In the genomic region with DNA sequence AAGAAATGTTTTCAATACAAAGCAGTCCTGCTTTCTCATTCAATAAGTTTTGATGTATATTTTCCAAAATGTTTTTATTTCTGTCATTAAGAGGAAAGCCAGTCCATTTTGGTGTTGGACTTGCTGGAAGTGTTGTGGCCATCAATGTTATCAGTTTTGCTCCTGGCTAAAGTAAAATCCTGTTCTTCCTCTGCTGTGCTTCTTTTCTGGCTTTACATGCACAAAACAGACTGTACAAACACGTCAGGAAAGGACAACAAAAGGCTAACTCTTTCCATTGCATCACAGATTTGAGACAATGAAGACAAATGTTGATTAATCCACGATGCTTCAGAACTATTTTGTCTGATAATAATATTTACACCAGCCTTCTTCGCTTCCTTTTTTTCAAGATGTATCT, we compare ENCODE assay signal across 18 cellular contexts.
A peak's percentile ranks its signal among the peaks of the same experiment; 100 is the strongest.
DNase-seq lines count a peak whose midpoint lies in the region; ATAC-seq and TF ChIP-seq lines count a peak whose summit lies in the region.
"Had no signal": no experiment of that assay in that cellular context is flagged by ENCODE, and none has a peak within 500 bp of the region (broad histone marks: within the 10 kb centered on the region; RNA-seq: fewer than 3 reads in every experiment).

No MANE protein-coding gene starts in this region.

- TF ChIP-seq EP300 in SK-N-SH (IDR thresholded peaks at IDR 0.05; ENCODE audit: borderline replicate concordance in 1 of 2, low read depth in 1 of 2, low read length in 1 of 2): peak in 1 of 2 experiments; percentile 98; a peak in 2 of 4 replicates

- H4K91ac ChIP-seq in mesenchymal stem cell (ENCODE audit: low read length): no peak overlapping the region

- no peak overlapping the region for H3K4me3 ChIP-seq in SK-N-SH (ENCODE audit: low read depth in 2 of 2, low read length in 1 of 2)
- no peak overlapping the region for H3K4me3 ChIP-seq in fibroblast of mammary gland (ENCODE audit: control insufficient read depth, low read depth, low read length)
- H3K4me3 ChIP-seq in mesenchymal stem cell (ENCODE audit: insufficient read depth in 1 of 2, low read depth in 1 of 2, low read length in 2 of 2): no peak overlapping the region
- no peak overlapping the region for H3K4me3 ChIP-seq in uterus
- H3K4me3 ChIP-seq: esophagus squamous epithelium, testis had no signal

- no peak overlapping the region for H3K4ac ChIP-seq in mesenchymal stem cell (ENCODE audit: low read depth in 1 of 2, low read length in 2 of 2)

- TF ChIP-seq CTCF in SK-N-SH (IDR thresholded peaks at IDR 0.05) (no peak), fibroblast of mammary gland (conservative IDR thresholded peaks at IDR 0.05; ENCODE audit: control insufficient read depth, insufficient read depth, low read depth, low read length) (no peak), uterus (IDR thresholded peaks at IDR 0.05) (no peak)

- ATAC-seq in GM18858 (IDR thresholded peaks at IDR 0.05; ENCODE audit: unreplicated experiment) (no peak), GM18907 (IDR thresholded peaks at IDR 0.05; ENCODE audit: unreplicated experiment) (no peak)
- ATAC-seq: stimulated activated effector memory CD8-positive, alpha-beta T cell treated with anti-CD3 and anti-CD28 coated beads, Interleukin-12 subunit alpha, Interleukin-12 subunit beta, amount 100 ng/mL, for 72 hours had no signal

- H3K9me3 ChIP-seq in SK-N-SH (no peaks in the 10 kb centered on the region), mesenchymal stem cell (ENCODE audit: control insufficient read depth, low read length) (no peaks in the 10 kb centered on the region), uterus (no peaks in the 10 kb centered on the region)
- H3K9me3 ChIP-seq: esophagus squamous epithelium, testis had no signal

- H3F3A ChIP-seq in SK-N-SH (replicated peaks; ENCODE audit: insufficient read depth): no peaks in the 10 kb centered on the region

- POLR2A ChIA-PET in SK-N-SH (lab: Yijun Ruan, JAX): interaction anchor here (1.4 to 2.7 kb wide), 3 partner anchors 11 to 1413 kb away, joined by 3 to 7 read pairs (median 4); no protein-coding TSS in a partner anchor

- no peaks in the 10 kb centered on the region for H3K79me2 ChIP-seq in SK-N-SH (ENCODE audit: insufficient read depth)

- H2BK120ac ChIP-seq in mesenchymal stem cell (ENCODE audit: low read depth, low read length): no peak overlapping the region

- 0 out of 2 replicates have a peak, but pooled peaks cover 4% of the 10 kb centered on the region for H3K9me2 ChIP-seq in SK-N-SH

- H3K4me2 ChIP-seq in SK-N-SH (no peak overlapping the region), mesenchymal stem cell (ENCODE audit: low read length, poor library complexity, severe bottlenecking) (no peak overlapping the region)

- intact Hi-C loops in uterus (cut with DNase I; ENCODE audit: low total_unique reads): no loop called here

- H3K79me1 ChIP-seq in mesenchymal stem cell (replicated peaks; ENCODE audit: low read length, poor library complexity, severe bottlenecking): no peaks in the 10 kb centered on the region

- DNase-seq in SK-N-SH: peak; percentile 41
- peak; percentile 34 for DNase-seq in fibroblast of mammary gland (ENCODE audit: low read depth)
- peak; percentile 45 for DNase-seq in mesenchymal stem cell
- no peak for DNase-seq in uterus
- no peak for DNase-seq in NCI-H2171 (lab: John Stamatoyannopoulos, UW)
- DNase-seq: activated CD4-positive, alpha-beta T cell treated with anti-CD3 and anti-CD28 coated beads, Interleukin-2, amount 10 ng/mL, durations not matched to agents 24 days and 14 days; activated effector memory CD4-positive, alpha-beta T cell treated with anti-CD3 and anti-CD28 coated beads, Interleukin-2, amount 50 U/mL, for 16 hours; DND-41; effector CD4-positive, alpha-beta T cell; esophagus squamous epithelium; NCI-H187; NCI-H446; RPMI8226; stimulated activated CD4-positive, alpha-beta T cell treated with anti-CD3 and anti-CD28 coated beads, Interleukin-15, amount 100 ng/mL, for 24 hours; testis had no signal

- peak overlapping the region in 1 of 2 experiments; percentile 54 for H2BK12ac ChIP-seq in mesenchymal stem cell (ENCODE audit: low read length in 2 of 2)

- H3K18ac ChIP-seq in mesenchymal stem cell (ENCODE audit: low read depth in 1 of 2, low read length in 2 of 2): no peak overlapping the region

- CTCF ChIA-PET in SK-N-SH (lab: Yijun Ruan, JAX): interaction anchor here (1.0 to 2.3 kb wide), 6 partner anchors 11 to 1406 kb away, joined by 3 to 8 read pairs (median 6); no protein-coding TSS in a partner anchor

- no peak overlapping the region for H2BK15ac ChIP-seq in mesenchymal stem cell (ENCODE audit: low read depth, poor library complexity, severe bottlenecking)

- H3K36me3 ChIP-seq in SK-N-SH (replicated peaks in 1 of 2; ENCODE audit: control insufficient read depth in 1 of 2, insufficient read depth in 2 of 2, low read length in 1 of 2): no peaks in the 10 kb centered on the region
- no peaks in the 10 kb centered on the region for H3K36me3 ChIP-seq in mesenchymal stem cell (ENCODE audit: control insufficient read depth in 1 of 2, insufficient read depth in 2 of 2, low read depth in 1 of 2, low read length in 2 of 2)
- H3K36me3 ChIP-seq in uterus: no peaks in the 10 kb centered on the region
- H3K36me3 ChIP-seq: esophagus squamous epithelium had no signal

- H4K20me1 ChIP-seq in SK-N-SH (ENCODE audit: insufficient read depth): no peaks in the 10 kb centered on the region

- no peak overlapping the region for H3K14ac ChIP-seq in mesenchymal stem cell (ENCODE audit: low read length in 2 of 2)

- H3K9ac ChIP-seq in SK-N-SH (no peak overlapping the region), mesenchymal stem cell (ENCODE audit: low read length) (no peak overlapping the region)

- TF ChIP-seq POLR2A in uterus (IDR thresholded peaks at IDR 0.05): no peak

- no peak overlapping the region for H2BK5ac ChIP-seq in mesenchymal stem cell (ENCODE audit: low read depth, low read length, poor library complexity, severe bottlenecking)

- 41% methylated on average over 3 of the region's 3 CpGs for WGBS in SK-N-SH (ENCODE audit: low lambda C conversion rate)
- 59% methylated on average over 3 of the region's 3 CpGs for WGBS in mesenchymal stem cell

- peaks cover 14 to 17% of the 10 kb centered on the region in 2 experiments; a peak in 3 of 4 replicates for H3K4me1 ChIP-seq in SK-N-SH (ENCODE audit: control insufficient read depth in 1 of 2, insufficient read depth in 2 of 2, low read depth in 1 of 2, low read length in 1 of 2)
- H3K4me1 ChIP-seq in mesenchymal stem cell (ENCODE audit: control insufficient read depth, insufficient read depth, low read depth, low read length): peaks cover 2% of the 10 kb centered on the region
- H3K4me1 ChIP-seq in uterus: peaks cover 0 to 4% of the 10 kb centered on the region in 2 donors
- H3K4me1 ChIP-seq: testis had no signal

- H3K27ac ChIP-seq in SK-N-SH (ENCODE audit: low read depth in 2 of 2, low read length in 1 of 2) (peak overlapping the region; percentile 13 to 94; a peak in 2 of 4 replicates), mesenchymal stem cell (ENCODE audit: low read length, poor library complexity, severe bottlenecking) (no peak overlapping the region), uterus (peak overlapping the region; percentile 56 to 82)

- no peaks in the 10 kb centered on the region for H3K27me3 ChIP-seq in SK-N-SH (ENCODE audit: insufficient read depth)
- H3K27me3 ChIP-seq in mesenchymal stem cell (ENCODE audit: control insufficient read depth in 1 of 2, insufficient read depth in 1 of 2, low read length in 2 of 2): no peaks in the 10 kb centered on the region
- H3K27me3 ChIP-seq in uterus: no peaks in the 10 kb centered on the region
- H3K27me3 ChIP-seq: esophagus squamous epithelium, testis had no signal

- peak; percentile 30; the same call in 1 of the 2 replicates for TF ChIP-seq RAD21 in SK-N-SH (IDR thresholded peaks at IDR 0.05; ENCODE audit: low read length)

- no peak overlapping the region for H3K23ac ChIP-seq in mesenchymal stem cell (ENCODE audit: low read length in 2 of 2)

- no peak overlapping the region for H4K8ac ChIP-seq in mesenchymal stem cell (ENCODE audit: low read length)

- H2AFZ ChIP-seq in SK-N-SH (ENCODE audit: low read depth) (peak overlapping the region; percentile 66; the same call in 1 of the 2 replicates), mesenchymal stem cell (ENCODE audit: low read depth, low read length) (no peak overlapping the region)

- H2AK5ac ChIP-seq in mesenchymal stem cell (ENCODE audit: low read length, severe bottlenecking): no peak overlapping the region

TF ChIP-seq in SK-N-SH, 30 proteins besides CTCF, POLR2A, EP300 and RAD21 (continues in another document):
- TF ChIP-seq, protein P1, sequence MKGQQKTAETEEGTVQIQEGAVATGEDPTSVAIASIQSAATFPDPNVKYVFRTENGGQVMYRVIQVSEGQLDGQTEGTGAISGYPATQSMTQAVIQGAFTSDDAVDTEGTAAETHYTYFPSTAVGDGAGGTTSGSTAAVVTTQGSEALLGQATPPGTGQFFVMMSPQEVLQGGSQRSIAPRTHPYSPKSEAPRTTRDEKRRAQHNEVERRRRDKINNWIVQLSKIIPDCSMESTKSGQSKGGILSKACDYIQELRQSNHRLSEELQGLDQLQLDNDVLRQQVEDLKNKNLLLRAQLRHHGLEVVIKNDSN (IDR thresholded peaks at IDR 0.05; ENCODE audit: borderline replicate concordance, low read depth): no peak
- TF ChIP-seq TEAD4 (IDR thresholded peaks at IDR 0.05; ENCODE audit: borderline replicate concordance, insufficient read depth) (peak; percentile 46; the same call in 1 of the 2 replicates), ELF1 (IDR thresholded peaks at IDR 0.05) (no peak), YY1 (IDR thresholded peaks at IDR 0.05; ENCODE audit: low read depth) (no peak), GATA2 (CRISPR knock-in tag; IDR thresholded peaks at IDR 0.05) (peak; percentile 84), FOXJ3 (CRISPR knock-in tag; IDR thresholded peaks at IDR 0.05) (peak; percentile 63; the same call in 1 of the 2 replicates), FOSL2 (IDR thresholded peaks at IDR 0.05; ENCODE audit: borderline replicate concordance, low read depth) (no peak)

Comparison
In these comparisons a context has a peak if more than half of its experiments do, and no peak if none do; other contexts are left out.
1. DNase-seq: peak in SK-N-SH (single experiment), fibroblast of mammary gland (single experiment) and mesenchymal stem cell (single experiment); none in uterus (0 of 2) and NCI-H2171 (single experiment).